Comparison of ENCODE assay signal across 16 cellular contexts in genomic region chr6:51866001-51866400, GRCh38.
DNase-seq lines count a peak whose midpoint lies in the region; ATAC-seq and TF ChIP-seq lines count a peak whose summit lies in the region.
"Had no signal": no experiment of that assay in that cellular context is flagged by ENCODE, and none has a peak within 500 bp of the region (broad histone marks: within the 10 kb centered on the region; RNA-seq: fewer than 3 reads in every experiment).

No MANE protein-coding gene starts in this region.

- H3K4me1 ChIP-seq in GM23338 (ENCODE audit: insufficient read depth), result peaks cover 14% of the 10 kb centered on the region
- H3K4me1 ChIP-seq: A549 had no signal

- ATAC-seq in GM23338 (no peak), WTC11 (peak; percentile 61), left ventricle myocardium superior (no peak), GM21528 (IDR thresholded peaks at IDR 0.05; ENCODE audit: low FRiP score, unreplicated experiment) (no peak)
- ATAC-seq: A549 had no signal

- peak overlapping the region; percentile 61; the same call in 1 of the 2 replicates for H2AFZ ChIP-seq in GM23338

- intact Hi-C loops in left ventricle myocardium superior (cut with micrococcal nuclease), result no loop called here

- H3K27ac ChIP-seq in GM23338 (ENCODE audit: low read depth), result no peak overlapping the region
- H3K27ac ChIP-seq: 22Rv1, A549, C4-2B had no signal

- peak overlapping the region; percentile 59 for H3K4me2 ChIP-seq in GM23338
- H3K4me2 ChIP-seq: A549 had no signal

- H3K27ac Mint-ChIP-seq in GM23338 (no peak overlapping the region), WTC11 (no peak overlapping the region)
- H3K27ac Mint-ChIP-seq: CD4-positive, alpha-beta T cell; H9 had no signal

- H3K4me3 Mint-ChIP-seq in GM23338 (no peak overlapping the region), WTC11 (no peak overlapping the region)
- H3K4me3 Mint-ChIP-seq: CD4-positive, alpha-beta T cell; H9 had no signal

- H3K36me3 ChIP-seq in GM23338 (ENCODE audit: insufficient read depth), result no peaks in the 10 kb centered on the region

- CTCF ChIA-PET in WTC11 (lab: Charles Lee), result interaction anchor here (1.9 kb wide), 1 partner anchor 94 kb away, joined by 15 read pairs; no protein-coding TSS in a partner anchor

- H3K79me2 ChIP-seq in GM23338 (replicated peaks; ENCODE audit: insufficient read depth), result no peaks in the 10 kb centered on the region

- no peak for TF ChIP-seq CTCF in GM23338 (conservative IDR thresholded peaks at IDR 0.05; ENCODE audit: low read depth in 2 of 2)
- TF ChIP-seq CTCF in WTC11 (IDR thresholded peaks at IDR 0.05), result no peak

- H3K27me3 Mint-ChIP-seq in GM23338 (ENCODE audit: insufficient read depth, low read depth, poor library complexity) (no peaks in the 10 kb centered on the region), WTC11 (ENCODE audit: low read depth) (no peaks in the 10 kb centered on the region)

- no peaks in the 10 kb centered on the region for H3K27me3 ChIP-seq in GM23338 (ENCODE audit: insufficient read depth)

- H3F3A ChIP-seq in GM23338 (replicated peaks; ENCODE audit: low read depth), result no peaks in the 10 kb centered on the region

- H3K4me3 ChIP-seq in GM23338, result no peak overlapping the region
- H3K4me3 ChIP-seq: A549 had no signal

- H3K4me1 Mint-ChIP-seq in GM23338 (peaks cover 13% of the 10 kb centered on the region), WTC11 (peaks cover 24% of the 10 kb centered on the region)

- no peaks in the 10 kb centered on the region for H3K36me3 Mint-ChIP-seq in GM23338 (ENCODE audit: low read depth)
- no peaks in the 10 kb centered on the region for H3K36me3 Mint-ChIP-seq in WTC11

- peaks cover 4% of the 10 kb centered on the region; the same call in 1 of the 2 replicates for H3K9me2 ChIP-seq in GM23338 (ENCODE audit: insufficient read depth)

- DNase-seq in GM23338 (ENCODE audit: low spot score) (no peak), WTC11 (ENCODE audit: low spot score) (no peak), kidney tubule cell (ENCODE audit: low spot score) (peak; percentile 80), renal cortical epithelial cell (ENCODE audit: low read depth) (peak; percentile 68), left ventricle myocardium superior (no peak)
- DNase-seq in activated effector memory CD4-positive, alpha-beta T cell treated with Interleukin-2 at 50 U/mL for 16 hours, result no peak
- DNase-seq: AML-193; CD4-positive, alpha-beta T cell; DMS153; DMS79; GDM1; H9 had no signal

- no peaks in the 10 kb centered on the region for H4K20me1 ChIP-seq in GM23338 (replicated peaks; ENCODE audit: insufficient read depth)

- H3K9me3 Mint-ChIP-seq in GM23338, result no peaks in the 10 kb centered on the region
- no peaks in the 10 kb centered on the region for H3K9me3 Mint-ChIP-seq in WTC11
- H3K9me3 Mint-ChIP-seq: CD4-positive, alpha-beta T cell; H9 had no signal

- POLR2A ChIA-PET in WTC11 (lab: Charles Lee), result no interaction called here

TF ChIP-seq in GM23338, 12 proteins besides CTCF, POLR2A, EP300 and RAD21:
- TF ChIP-seq EZH2 (IDR thresholded peaks at IDR 0.05; ENCODE audit: low read depth, unreplicated experiment), result no peak
- no peak for TF ChIP-seq ZNF114 (CRISPR knock-in tag; IDR thresholded peaks at IDR 0.05)
- no peak for TF ChIP-seq NANOG (IDR thresholded peaks at IDR 0.05; ENCODE audit: borderline replicate concordance)
- TF ChIP-seq ETS1 (IDR thresholded peaks at IDR 0.05), result no peak
- TF ChIP-seq ZNF331 (CRISPR knock-in tag; IDR thresholded peaks at IDR 0.05; ENCODE audit: low read depth), result no peak
- no peak for TF ChIP-seq JUNB (IDR thresholded peaks at IDR 0.05; ENCODE audit: unreplicated experiment)
- TF ChIP-seq STAT1 (IDR thresholded peaks at IDR 0.05; ENCODE audit: unreplicated experiment), result no peak
- no peak for TF ChIP-seq EZH2phosphoT487 (IDR thresholded peaks at IDR 0.05; ENCODE audit: unreplicated experiment)

TF ChIP-seq in WTC11, 78 proteins besides CTCF, POLR2A, EP300 and RAD21 (continues in another document):
- no peak for TF ChIP-seq ZNF121 (CRISPR knock-in tag; IDR thresholded peaks at IDR 0.05)
- TF ChIP-seq TCF7 (CRISPR knock-in tag; IDR thresholded peaks at IDR 0.05; ENCODE audit: low read depth), result no peak
- TF ChIP-seq ZNF232 (CRISPR knock-in tag; IDR thresholded peaks at IDR 0.05), result no peak
- no peak for TF ChIP-seq STAT6 (CRISPR knock-in tag; conservative IDR thresholded peaks at IDR 0.05; ENCODE audit: low read depth)
- TF ChIP-seq MXD4 (CRISPR knock-in tag; IDR thresholded peaks at IDR 0.05; ENCODE audit: borderline replicate concordance), result no peak
- TF ChIP-seq IRF1 (CRISPR knock-in tag; IDR thresholded peaks at IDR 0.05), result no peak
- no peak for TF ChIP-seq MAX (CRISPR knock-in tag; IDR thresholded peaks at IDR 0.05)
- no peak for TF ChIP-seq ATF1 (CRISPR knock-in tag; IDR thresholded peaks at IDR 0.05)
- no peak for TF ChIP-seq JAZF1 (CRISPR knock-in tag; IDR thresholded peaks at IDR 0.05)
- TF ChIP-seq ZNF396 (CRISPR knock-in tag; IDR thresholded peaks at IDR 0.05; ENCODE audit: borderline replicate concordance), result no peak
- no peak for TF ChIP-seq ZNF317 (CRISPR knock-in tag; IDR thresholded peaks at IDR 0.05; ENCODE audit: borderline replicate concordance, low read depth)
- no peak for TF ChIP-seq ATF3 (CRISPR knock-in tag; conservative IDR thresholded peaks at IDR 0.05)
- no peak for TF ChIP-seq AFF4 (CRISPR knock-in tag; IDR thresholded peaks at IDR 0.05; ENCODE audit: borderline replicate concordance)
- no peak for TF ChIP-seq NR1H2 (CRISPR knock-in tag; IDR thresholded peaks at IDR 0.05)
- TF ChIP-seq TEAD4 (CRISPR knock-in tag; IDR thresholded peaks at IDR 0.05), result no peak
- no peak for TF ChIP-seq ZBTB21 (CRISPR knock-in tag; IDR thresholded peaks at IDR 0.05; ENCODE audit: borderline replicate concordance)

Comparison
In these comparisons a context has a peak if more than half of its experiments do, and no peak if none do; other contexts are left out.
1. DNase-seq: peak in kidney tubule cell (single experiment) and renal cortical epithelial cell (single experiment); none in GM23338 (single experiment), WTC11 (single experiment), left ventricle myocardium superior (single experiment) and activated effector memory CD4-positive, alpha-beta T cell treated with Interleukin-2 at 50 U/mL for 16 hours (single experiment).